1 cellular context compared by ENCODE assay signal in the genomic region with DNA sequence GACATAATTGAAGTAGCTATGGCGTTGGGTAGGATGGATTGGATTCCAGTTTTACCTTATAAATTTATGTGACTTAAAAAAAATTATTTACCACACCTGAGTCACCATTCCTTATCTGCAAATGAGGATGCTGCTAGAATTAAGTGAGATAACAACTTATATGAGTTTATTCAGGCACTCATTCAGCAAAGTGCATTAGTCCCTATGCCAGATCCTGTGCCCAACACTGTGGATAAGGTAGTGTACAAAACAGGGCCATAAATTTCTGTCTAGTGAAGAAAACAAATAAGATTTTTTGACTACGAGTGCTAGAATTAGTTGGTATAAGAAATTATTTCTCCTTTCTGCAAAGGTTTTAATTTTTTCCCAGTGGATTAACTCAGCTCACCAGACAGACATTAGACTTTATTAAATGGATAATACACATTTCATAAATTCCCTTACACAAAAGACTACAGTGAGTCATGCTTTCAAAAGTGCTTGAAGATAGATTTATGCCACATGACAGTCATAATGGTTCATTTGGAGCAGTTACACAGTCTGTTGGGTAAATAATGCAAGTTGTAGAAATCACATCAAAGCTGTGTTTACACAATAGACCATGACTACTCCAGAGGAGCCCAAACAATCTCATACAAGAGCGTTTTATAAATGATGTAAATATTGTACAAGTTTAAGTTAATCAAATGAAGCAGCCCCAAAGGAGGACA.
TF ChIP-seq lines count a peak whose summit lies in the region.

No MANE protein-coding gene starts in this region.

TF ChIP-seq in HepG2, 621 proteins besides CTCF, POLR2A, EP300 and RAD21 (continued from another document and continues in another):
- TF ChIP-seq, protein P1, sequence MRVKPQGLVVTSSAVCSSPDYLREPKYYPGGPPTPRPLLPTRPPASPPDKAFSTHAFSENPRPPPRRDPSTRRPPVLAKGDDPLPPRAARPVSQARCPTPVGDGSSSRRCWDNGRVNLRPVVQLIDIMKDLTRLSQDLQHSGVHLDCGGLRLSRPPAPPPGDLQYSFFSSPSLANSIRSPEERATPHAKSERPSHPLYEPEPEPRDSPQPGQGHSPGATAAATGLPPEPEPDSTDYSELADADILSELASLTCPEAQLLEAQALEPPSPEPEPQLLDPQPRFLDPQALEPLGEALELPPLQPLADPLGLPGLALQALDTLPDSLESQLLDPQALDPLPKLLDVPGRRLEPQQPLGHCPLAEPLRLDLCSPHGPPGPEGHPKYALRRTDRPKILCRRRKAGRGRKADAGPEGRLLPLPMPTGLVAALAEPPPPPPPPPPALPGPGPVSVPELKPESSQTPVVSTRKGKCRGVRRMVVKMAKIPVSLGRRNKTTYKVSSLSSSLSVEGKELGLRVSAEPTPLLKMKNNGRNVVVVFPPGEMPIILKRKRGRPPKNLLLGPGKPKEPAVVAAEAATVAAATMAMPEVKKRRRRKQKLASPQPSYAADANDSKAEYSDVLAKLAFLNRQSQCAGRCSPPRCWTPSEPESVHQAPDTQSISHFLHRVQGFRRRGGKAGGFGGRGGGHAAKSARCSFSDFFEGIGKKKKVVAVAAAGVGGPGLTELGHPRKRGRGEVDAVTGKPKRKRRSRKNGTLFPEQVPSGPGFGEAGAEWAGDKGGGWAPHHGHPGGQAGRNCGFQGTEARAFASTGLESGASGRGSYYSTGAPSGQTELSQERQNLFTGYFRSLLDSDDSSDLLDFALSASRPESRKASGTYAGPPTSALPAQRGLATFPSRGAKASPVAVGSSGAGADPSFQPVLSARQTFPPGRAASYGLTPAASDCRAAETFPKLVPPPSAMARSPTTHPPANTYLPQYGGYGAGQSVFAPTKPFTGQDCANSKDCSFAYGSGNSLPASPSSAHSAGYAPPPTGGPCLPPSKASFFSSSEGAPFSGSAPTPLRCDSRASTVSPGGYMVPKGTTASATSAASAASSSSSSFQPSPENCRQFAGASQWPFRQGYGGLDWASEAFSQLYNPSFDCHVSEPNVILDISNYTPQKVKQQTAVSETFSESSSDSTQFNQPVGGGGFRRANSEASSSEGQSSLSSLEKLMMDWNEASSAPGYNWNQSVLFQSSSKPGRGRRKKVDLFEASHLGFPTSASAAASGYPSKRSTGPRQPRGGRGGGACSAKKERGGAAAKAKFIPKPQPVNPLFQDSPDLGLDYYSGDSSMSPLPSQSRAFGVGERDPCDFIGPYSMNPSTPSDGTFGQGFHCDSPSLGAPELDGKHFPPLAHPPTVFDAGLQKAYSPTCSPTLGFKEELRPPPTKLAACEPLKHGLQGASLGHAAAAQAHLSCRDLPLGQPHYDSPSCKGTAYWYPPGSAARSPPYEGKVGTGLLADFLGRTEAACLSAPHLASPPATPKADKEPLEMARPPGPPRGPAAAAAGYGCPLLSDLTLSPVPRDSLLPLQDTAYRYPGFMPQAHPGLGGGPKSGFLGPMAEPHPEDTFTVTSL (CRISPR knock-in tag; IDR thresholded peaks at IDR 0.05; ENCODE audit: borderline replicate concordance): peak; percentile 46; the same call in 1 of the 2 replicates
- TF ChIP-seq FOXK2 (IDR thresholded peaks at IDR 0.05): no peak
- TF ChIP-seq, protein P2, sequence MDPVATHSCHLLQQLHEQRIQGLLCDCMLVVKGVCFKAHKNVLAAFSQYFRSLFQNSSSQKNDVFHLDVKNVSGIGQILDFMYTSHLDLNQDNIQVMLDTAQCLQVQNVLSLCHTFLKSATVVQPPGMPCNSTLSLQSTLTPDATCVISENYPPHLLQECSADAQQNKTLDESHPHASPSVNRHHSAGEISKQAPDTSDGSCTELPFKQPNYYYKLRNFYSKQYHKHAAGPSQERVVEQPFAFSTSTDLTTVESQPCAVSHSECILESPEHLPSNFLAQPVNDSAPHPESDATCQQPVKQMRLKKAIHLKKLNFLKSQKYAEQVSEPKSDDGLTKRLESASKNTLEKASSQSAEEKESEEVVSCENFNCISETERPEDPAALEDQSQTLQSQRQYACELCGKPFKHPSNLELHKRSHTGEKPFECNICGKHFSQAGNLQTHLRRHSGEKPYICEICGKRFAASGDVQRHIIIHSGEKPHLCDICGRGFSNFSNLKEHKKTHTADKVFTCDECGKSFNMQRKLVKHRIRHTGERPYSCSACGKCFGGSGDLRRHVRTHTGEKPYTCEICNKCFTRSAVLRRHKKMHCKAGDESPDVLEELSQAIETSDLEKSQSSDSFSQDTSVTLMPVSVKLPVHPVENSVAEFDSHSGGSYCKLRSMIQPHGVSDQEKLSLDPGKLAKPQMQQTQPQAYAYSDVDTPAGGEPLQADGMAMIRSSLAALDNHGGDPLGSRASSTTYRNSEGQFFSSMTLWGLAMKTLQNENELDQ (CRISPR knock-in tag; IDR thresholded peaks at IDR 0.05; ENCODE audit: borderline replicate concordance): no peak
- no peak for TF ChIP-seq TBX2 (CRISPR knock-in tag; IDR thresholded peaks at IDR 0.05; ENCODE audit: borderline replicate concordance)
- TF ChIP-seq TCF7 (IDR thresholded peaks at IDR 0.05; ENCODE audit: low read depth): 0 out of 2 replicates have a peak, but pooled peaks have one; percentile 49
- no peak for TF ChIP-seq ZNF431 (CRISPR knock-in tag; IDR thresholded peaks at IDR 0.05; ENCODE audit: borderline replicate concordance, low read depth)
- TF ChIP-seq, protein P3, sequence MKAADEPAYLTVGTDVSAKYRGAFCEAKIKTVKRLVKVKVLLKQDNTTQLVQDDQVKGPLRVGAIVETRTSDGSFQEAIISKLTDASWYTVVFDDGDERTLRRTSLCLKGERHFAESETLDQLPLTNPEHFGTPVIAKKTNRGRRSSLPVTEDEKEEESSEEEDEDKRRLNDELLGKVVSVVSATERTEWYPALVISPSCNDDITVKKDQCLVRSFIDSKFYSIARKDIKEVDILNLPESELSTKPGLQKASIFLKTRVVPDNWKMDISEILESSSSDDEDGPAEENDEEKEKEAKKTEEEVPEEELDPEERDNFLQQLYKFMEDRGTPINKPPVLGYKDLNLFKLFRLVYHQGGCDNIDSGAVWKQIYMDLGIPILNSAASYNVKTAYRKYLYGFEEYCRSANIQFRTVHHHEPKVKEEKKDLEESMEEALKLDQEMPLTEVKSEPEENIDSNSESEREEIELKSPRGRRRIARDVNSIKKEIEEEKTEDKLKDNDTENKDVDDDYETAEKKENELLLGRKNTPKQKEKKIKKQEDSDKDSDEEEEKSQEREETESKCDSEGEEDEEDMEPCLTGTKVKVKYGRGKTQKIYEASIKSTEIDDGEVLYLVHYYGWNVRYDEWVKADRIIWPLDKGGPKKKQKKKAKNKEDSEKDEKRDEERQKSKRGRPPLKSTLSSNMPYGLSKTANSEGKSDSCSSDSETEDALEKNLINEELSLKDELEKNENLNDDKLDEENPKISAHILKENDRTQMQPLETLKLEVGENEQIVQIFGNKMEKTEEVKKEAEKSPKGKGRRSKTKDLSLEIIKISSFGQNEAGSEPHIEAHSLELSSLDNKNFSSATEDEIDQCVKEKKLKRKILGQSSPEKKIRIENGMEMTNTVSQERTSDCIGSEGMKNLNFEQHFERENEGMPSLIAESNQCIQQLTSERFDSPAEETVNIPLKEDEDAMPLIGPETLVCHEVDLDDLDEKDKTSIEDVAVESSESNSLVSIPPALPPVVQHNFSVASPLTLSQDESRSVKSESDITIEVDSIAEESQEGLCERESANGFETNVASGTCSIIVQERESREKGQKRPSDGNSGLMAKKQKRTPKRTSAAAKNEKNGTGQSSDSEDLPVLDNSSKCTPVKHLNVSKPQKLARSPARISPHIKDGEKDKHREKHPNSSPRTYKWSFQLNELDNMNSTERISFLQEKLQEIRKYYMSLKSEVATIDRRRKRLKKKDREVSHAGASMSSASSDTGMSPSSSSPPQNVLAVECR (CRISPR knock-in tag; IDR thresholded peaks at IDR 0.05; ENCODE audit: borderline replicate concordance): no peak
- TF ChIP-seq ZMYM4 (CRISPR knock-in tag; IDR thresholded peaks at IDR 0.05): no peak
- TF ChIP-seq, protein P4, sequence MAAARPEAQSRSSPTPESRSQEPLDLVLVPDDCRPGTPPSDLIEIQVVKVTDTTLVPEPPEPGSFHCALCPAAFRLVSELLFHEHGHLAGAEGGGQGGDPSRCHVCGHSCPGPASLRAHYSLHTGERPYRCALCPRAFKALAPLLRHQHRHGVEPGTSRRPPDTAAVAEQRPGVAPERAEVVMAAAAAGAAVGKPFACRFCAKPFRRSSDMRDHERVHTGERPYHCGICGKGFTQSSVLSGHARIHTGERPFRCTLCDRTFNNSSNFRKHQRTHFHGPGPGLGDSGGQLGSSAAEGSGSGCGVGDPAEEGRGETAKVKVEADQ (CRISPR knock-in tag; IDR thresholded peaks at IDR 0.05; ENCODE audit: borderline replicate concordance): no peak
- TF ChIP-seq, protein P5, sequence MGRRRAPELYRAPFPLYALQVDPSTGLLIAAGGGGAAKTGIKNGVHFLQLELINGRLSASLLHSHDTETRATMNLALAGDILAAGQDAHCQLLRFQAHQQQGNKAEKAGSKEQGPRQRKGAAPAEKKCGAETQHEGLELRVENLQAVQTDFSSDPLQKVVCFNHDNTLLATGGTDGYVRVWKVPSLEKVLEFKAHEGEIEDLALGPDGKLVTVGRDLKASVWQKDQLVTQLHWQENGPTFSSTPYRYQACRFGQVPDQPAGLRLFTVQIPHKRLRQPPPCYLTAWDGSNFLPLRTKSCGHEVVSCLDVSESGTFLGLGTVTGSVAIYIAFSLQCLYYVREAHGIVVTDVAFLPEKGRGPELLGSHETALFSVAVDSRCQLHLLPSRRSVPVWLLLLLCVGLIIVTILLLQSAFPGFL (CRISPR knock-in tag; IDR thresholded peaks at IDR 0.05): no peak
- TF ChIP-seq PTBP1 (IDR thresholded peaks at IDR 0.05; ENCODE audit: low read depth, low read length, poor library complexity, severe bottlenecking): no peak
- no peak for TF ChIP-seq PRMT3 (CRISPR knock-in tag; IDR thresholded peaks at IDR 0.05; ENCODE audit: borderline replicate concordance, low read depth)
- no peak for TF ChIP-seq ZSCAN30 (CRISPR knock-in tag; IDR thresholded peaks at IDR 0.05)
- TF ChIP-seq, protein P6, sequence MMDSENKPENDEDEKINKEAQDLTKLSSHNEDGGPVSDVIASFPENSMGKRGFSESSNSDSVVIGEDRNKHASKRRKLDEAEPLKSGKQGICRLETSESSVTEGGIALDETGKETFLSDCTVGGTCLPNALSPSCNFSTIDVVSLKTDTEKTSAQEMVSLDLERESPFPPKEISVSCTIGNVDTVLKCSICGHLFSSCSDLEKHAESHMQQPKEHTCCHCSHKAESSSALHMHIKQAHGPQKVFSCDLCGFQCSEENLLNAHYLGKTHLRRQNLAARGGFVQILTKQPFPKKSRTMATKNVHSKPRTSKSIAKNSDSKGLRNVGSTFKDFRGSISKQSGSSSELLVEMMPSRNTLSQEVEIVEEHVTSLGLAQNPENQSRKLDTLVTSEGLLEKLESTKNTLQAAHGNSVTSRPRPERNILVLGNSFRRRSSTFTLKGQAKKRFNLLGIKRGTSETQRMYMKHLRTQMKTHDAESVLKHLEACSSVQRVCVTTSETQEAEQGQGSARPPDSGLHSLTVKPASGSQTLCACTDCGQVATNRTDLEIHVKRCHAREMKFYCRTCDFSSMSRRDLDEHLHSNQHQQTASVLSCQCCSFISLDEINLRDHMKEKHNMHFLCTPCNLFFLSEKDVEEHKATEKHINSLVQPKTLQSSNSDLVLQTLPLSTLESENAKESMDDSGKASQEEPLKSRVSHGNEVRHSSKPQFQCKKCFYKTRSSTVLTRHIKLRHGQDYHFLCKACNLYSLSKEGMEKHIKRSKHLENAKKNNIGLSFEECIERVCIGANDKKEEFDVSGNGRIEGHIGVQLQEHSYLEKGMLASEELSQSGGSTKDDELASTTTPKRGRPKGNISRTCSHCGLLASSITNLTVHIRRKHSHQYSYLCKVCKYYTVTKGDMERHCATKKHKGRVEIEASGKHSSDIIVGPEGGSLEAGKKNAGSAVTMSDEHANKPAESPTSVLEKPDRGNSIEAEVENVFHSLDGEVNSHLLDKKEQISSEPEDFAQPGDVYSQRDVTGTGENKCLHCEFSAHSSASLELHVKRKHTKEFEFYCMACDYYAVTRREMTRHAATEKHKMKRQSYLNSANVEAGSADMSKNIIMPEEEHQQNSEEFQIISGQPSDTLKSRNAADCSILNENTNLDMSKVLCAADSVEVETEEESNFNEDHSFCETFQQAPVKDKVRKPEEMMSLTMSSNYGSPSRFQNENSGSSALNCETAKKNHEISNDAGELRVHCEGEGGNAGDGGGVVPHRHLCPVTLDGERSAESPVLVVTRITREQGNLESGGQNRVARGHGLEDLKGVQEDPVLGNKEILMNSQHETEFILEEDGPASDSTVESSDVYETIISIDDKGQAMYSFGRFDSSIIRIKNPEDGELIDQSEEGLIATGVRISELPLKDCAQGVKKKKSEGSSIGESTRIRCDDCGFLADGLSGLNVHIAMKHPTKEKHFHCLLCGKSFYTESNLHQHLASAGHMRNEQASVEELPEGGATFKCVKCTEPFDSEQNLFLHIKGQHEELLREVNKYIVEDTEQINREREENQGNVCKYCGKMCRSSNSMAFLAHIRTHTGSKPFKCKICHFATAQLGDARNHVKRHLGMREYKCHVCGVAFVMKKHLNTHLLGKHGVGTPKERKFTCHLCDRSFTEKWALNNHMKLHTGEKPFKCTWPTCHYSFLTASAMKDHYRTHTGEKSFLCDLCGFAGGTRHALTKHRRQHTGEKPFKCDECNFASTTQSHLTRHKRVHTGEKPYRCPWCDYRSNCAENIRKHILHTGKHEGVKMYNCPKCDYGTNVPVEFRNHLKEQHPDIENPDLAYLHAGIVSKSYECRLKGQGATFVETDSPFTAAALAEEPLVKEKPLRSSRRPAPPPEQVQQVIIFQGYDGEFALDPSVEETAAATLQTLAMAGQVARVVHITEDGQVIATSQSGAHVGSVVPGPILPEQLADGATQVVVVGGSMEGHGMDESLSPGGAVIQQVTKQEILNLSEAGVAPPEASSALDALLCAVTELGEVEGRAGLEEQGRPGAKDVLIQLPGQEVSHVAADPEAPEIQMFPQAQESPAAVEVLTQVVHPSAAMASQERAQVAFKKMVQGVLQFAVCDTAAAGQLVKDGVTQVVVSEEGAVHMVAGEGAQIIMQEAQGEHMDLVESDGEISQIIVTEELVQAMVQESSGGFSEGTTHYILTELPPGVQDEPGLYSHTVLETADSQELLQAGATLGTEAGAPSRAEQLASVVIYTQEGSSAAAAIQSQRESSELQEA (CRISPR knock-in tag; IDR thresholded peaks at IDR 0.05; ENCODE audit: not compliant biosample characterization): no peak
- TF ChIP-seq, protein P7, sequence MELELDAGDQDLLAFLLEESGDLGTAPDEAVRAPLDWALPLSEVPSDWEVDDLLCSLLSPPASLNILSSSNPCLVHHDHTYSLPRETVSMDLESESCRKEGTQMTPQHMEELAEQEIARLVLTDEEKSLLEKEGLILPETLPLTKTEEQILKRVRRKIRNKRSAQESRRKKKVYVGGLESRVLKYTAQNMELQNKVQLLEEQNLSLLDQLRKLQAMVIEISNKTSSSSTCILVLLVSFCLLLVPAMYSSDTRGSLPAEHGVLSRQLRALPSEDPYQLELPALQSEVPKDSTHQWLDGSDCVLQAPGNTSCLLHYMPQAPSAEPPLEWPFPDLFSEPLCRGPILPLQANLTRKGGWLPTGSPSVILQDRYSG (CRISPR knock-in tag; IDR thresholded peaks at IDR 0.05): no peak
- TF ChIP-seq ARID2 (CRISPR knock-in tag; IDR thresholded peaks at IDR 0.05; ENCODE audit: borderline replicate concordance): no peak
- TF ChIP-seq ETV6 (CRISPR knock-in tag; conservative IDR thresholded peaks at IDR 0.05): no peak
- no peak for TF ChIP-seq ZNF616 (CRISPR knock-in tag; IDR thresholded peaks at IDR 0.05; ENCODE audit: low read depth)
- TF ChIP-seq, protein P8, sequence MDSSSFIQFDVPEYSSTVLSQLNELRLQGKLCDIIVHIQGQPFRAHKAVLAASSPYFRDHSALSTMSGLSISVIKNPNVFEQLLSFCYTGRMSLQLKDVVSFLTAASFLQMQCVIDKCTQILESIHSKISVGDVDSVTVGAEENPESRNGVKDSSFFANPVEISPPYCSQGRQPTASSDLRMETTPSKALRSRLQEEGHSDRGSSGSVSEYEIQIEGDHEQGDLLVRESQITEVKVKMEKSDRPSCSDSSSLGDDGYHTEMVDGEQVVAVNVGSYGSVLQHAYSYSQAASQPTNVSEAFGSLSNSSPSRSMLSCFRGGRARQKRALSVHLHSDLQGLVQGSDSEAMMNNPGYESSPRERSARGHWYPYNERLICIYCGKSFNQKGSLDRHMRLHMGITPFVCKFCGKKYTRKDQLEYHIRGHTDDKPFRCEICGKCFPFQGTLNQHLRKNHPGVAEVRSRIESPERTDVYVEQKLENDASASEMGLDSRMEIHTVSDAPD (CRISPR knock-in tag; IDR thresholded peaks at IDR 0.05): no peak
